Comparison of ENCODE assay signal across 8 cellular contexts in the genomic region with DNA sequence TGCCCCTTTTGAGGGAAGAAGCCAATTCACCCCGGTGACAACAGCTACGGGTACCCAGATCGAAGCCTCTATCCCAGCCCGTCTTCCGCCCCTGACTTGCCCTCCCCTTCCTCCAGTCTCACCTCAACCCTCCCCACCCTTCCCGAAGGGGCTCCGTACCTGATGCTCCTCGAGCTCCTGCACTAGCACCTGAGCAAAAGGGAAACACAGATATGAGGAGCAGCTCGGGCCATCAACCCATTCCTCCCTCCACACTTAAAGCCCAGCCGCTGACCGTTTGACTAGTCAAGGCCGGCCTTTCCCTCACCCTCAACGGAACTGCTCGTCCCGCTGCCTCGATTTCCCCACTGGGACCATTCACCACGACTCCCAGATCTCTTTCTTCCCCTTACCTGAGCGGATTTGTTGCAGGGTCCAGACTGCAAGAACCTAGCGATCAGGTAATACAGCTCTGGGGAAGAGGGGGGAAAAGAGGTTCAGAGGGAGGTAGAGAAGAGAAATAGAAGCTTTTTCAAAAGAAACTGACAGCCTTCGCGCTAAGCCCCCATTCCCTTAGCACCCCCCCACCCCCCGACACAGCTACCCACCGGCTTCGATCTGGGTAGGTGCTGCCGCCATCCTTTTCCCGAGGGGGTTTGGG. TPM values are rescaled to one million over a fixed set of nuclear protein-coding genes. Genes with fewer than 3 reads are reported as not detected.
DNase-seq lines count a peak whose midpoint lies in the region; ATAC-seq and TF ChIP-seq lines count a peak whose summit lies in the region.

No MANE protein-coding gene starts in this region.

- no peak for TF ChIP-seq EP300 in suprapubic skin (IDR thresholded peaks at IDR 0.05)

- H3K27me3 ChIP-seq in mononuclear cell (ENCODE audit: insufficient read depth, low read length) = no peaks in the 10 kb centered on the region
- no peaks in the 10 kb centered on the region for H3K27me3 ChIP-seq in suprapubic skin

- intact Hi-C loops in activated CD4-positive, alpha-beta T cell treated with anti-CD3 and anti-CD28 coated beads for 36 hours (cut with DNase I, micrococcal nuclease) = loop anchor here (1.0 to 10.0 kb wide), 4 partner anchors 312 to 1864 kb away; a partner anchor contains a TSS

- DNase-seq in DMS53 treated with DMSO at 0.1 percent for 48 hours (lab: John Stamatoyannopoulos, UW; ENCODE audit: unreplicated experiment) (peak; percentile 35), NCI-H1105 (lab: John Stamatoyannopoulos, UW) (peak; percentile 9), suprapubic skin (ENCODE audit: low spot score in 2 of 2) (peak in 1 of 2 donors; percentile 69), NCI-H1694 (lab: John Stamatoyannopoulos, UW) (no peak)
- DNase-seq in activated CD4-positive, alpha-beta T cell treated with anti-CD3 and anti-CD28 coated beads for 36 hours = peak; percentile 51
- DNase-seq in effector CD4-positive, alpha-beta T cell = peak; percentile 21

- ATAC-seq in activated CD4-positive, alpha-beta T cell treated with anti-CD3 and anti-CD28 coated beads for 36 hours = peak; percentile 14
- no peak for ATAC-seq in GM19324 (IDR thresholded peaks at IDR 0.05; ENCODE audit: low FRiP score, unreplicated experiment)

- peak overlapping the region; percentile 88 for H3K4me3 Mint-ChIP-seq in activated CD4-positive, alpha-beta T cell treated with anti-CD3 and anti-CD28 coated beads for 36 hours

- peaks cover 12% of the 10 kb centered on the region for H3K4me1 ChIP-seq in mononuclear cell (ENCODE audit: insufficient read depth, low read length)
- H3K4me1 ChIP-seq in suprapubic skin = peaks cover 6% of the 10 kb centered on the region

- H3K27ac ChIP-seq in suprapubic skin = peak overlapping the region; percentile 84

- peak overlapping the region; percentile 93 for H3K27ac Mint-ChIP-seq in activated CD4-positive, alpha-beta T cell treated with anti-CD3 and anti-CD28 coated beads for 36 hours

- TF ChIP-seq POLR2A in suprapubic skin (IDR thresholded peaks at IDR 0.05) = no peak

- 30% methylated on average over 24 of the region's 26 CpGs for WGBS in suprapubic skin

- no peak for TF ChIP-seq CTCF in suprapubic skin (IDR thresholded peaks at IDR 0.05)

- no peaks in the 10 kb centered on the region for H3K27me3 Mint-ChIP-seq in activated CD4-positive, alpha-beta T cell treated with anti-CD3 and anti-CD28 coated beads for 36 hours

- POLR2A ChIA-PET in activated CD4-positive, alpha-beta T cell treated with anti-CD3 and anti-CD28 coated beads for 36 hours (lab: Charles Lee) = interaction anchor here (0.6 to 1.8 kb wide), 2 partner anchors 393 to 1555 kb away, joined by 4 to 5 read pairs; a partner anchor contains a TSS

- no peaks in the 10 kb centered on the region for H3K9me3 Mint-ChIP-seq in activated CD4-positive, alpha-beta T cell treated with anti-CD3 and anti-CD28 coated beads for 36 hours (ENCODE audit: low read depth)

- H3K4me1 Mint-ChIP-seq in activated CD4-positive, alpha-beta T cell treated with anti-CD3 and anti-CD28 coated beads for 36 hours = peaks cover 22% of the 10 kb centered on the region

- CTCF ChIA-PET in activated CD4-positive, alpha-beta T cell treated with anti-CD3 and anti-CD28 coated beads for 36 hours (lab: Charles Lee) = no interaction called here

- H3K4me3 ChIP-seq in mononuclear cell (ENCODE audit: low read length) (peak overlapping the region; percentile 79), suprapubic skin (peak overlapping the region; percentile 61)

- H3K9me3 ChIP-seq in mononuclear cell (ENCODE audit: low read depth, low read length) (no peaks in the 10 kb centered on the region), suprapubic skin (no peaks in the 10 kb centered on the region)

- H3K36me3 ChIP-seq in suprapubic skin = no peaks in the 10 kb centered on the region

- peaks cover 2% of the 10 kb centered on the region for H3K36me3 Mint-ChIP-seq in activated CD4-positive, alpha-beta T cell treated with anti-CD3 and anti-CD28 coated beads for 36 hours (ENCODE audit: low read depth)

RNA-seq across cellular contexts. Expression of a gene that starts 0.7 kb away (rescaled TPM):
- total RNA-seq in activated CD4-positive, alpha-beta T cell treated with anti-CD3 and anti-CD28 coated beads for 36 hours = 10 to 100 TPM; 20.5 to 20.9 TPM
- total RNA-seq in mononuclear cell (46.7 TPM), suprapubic skin (10 to 100 TPM; 20.7 to 45.4 (median 33.1) TPM)
